ENCODE assay signal across 22 cellular contexts in the genomic region with DNA sequence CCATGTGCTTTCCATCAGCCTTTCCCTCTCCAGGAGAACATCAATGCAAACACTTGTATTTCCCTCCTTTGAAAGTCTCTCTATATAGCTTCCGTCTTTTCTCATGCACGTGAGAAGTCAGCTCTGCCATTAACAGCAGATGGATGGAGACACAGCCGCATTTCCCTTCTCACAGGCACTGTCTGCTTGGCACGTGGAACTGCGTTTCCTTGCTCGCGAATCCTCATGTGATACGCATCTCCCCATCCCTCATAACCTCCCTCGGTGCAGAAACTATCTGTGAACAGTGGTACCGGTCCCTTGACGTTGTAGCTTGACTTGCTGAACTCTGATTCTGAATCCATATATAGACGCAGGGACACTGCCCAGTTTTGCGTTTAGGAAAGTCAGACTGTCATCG.
DNase-seq lines count a peak whose midpoint lies in the region; ATAC-seq, FAIRE-seq and TF ChIP-seq lines count a peak whose summit lies in the region.
"Had no signal": no experiment of that assay in that cellular context is flagged by ENCODE, and none has a peak within 500 bp of the region (broad histone marks: within the 10 kb centered on the region; RNA-seq: fewer than 3 reads in every experiment).

No MANE protein-coding gene starts in this region.

- POLR2A ChIA-PET in activated CD8-positive, alpha-beta T cell treated with anti-CD3 and anti-CD28 coated beads, Interleukin-2, amount 10 ng/mL, durations not matched to agents 7 days and 5 days (lab: Charles Lee): no interaction called here

- CTCF ChIA-PET in activated CD8-positive, alpha-beta T cell treated with anti-CD3 and anti-CD28 coated beads, Interleukin-2, amount 10 ng/mL, durations not matched to agents 7 days and 5 days (lab: Charles Lee): no interaction called here

- no peak overlapping the region for H3K27ac ChIP-seq in neural cell (ENCODE audit: low read length)
- H3K27ac ChIP-seq: 22Rv1, BLaER1 had no signal

- H3K4me2 ChIP-seq in neural cell (ENCODE audit: low read length): no peak overlapping the region
- H3K4me2 ChIP-seq: BLaER1 had no signal

- FAIRE-seq in bronchial epithelial cell (lab: Jason Lieb, UNC): peak; percentile 43
- FAIRE-seq: A204.1, D721Med, GM12891, H54 had no signal

- no peak overlapping the region for H3K9ac ChIP-seq in neural cell (ENCODE audit: low read length)
- H3K9ac ChIP-seq: BLaER1 had no signal

- H3F3A ChIP-seq in neural cell (ENCODE audit: insufficient read depth, low read length, poor library complexity, severe bottlenecking): peaks cover 3% of the 10 kb centered on the region

- H3K36me3 Mint-ChIP-seq in activated CD8-positive, alpha-beta T cell treated with anti-CD3 and anti-CD28 coated beads, Interleukin-2, amount 10 ng/mL, durations not matched to agents 7 days and 5 days (ENCODE audit: low read depth): no peaks in the 10 kb centered on the region
- H3K36me3 Mint-ChIP-seq: CD4-positive, CD25-positive, alpha-beta regulatory T cell; CD8-positive, alpha-beta T cell had no signal

- no peaks in the 10 kb centered on the region for H3K9me2 ChIP-seq in neural cell (ENCODE audit: insufficient read depth, low read length)

- H3K27me3 ChIP-seq in bronchial epithelial cell (ENCODE audit: control insufficient read depth, insufficient read depth, low read length) (no peaks in the 10 kb centered on the region), neural cell (ENCODE audit: insufficient read depth, low read depth, low read length) (no peaks in the 10 kb centered on the region)
- H3K27me3 ChIP-seq: BLaER1 had no signal

- no peak overlapping the region for H3K4me3 Mint-ChIP-seq in activated CD8-positive, alpha-beta T cell treated with anti-CD3 and anti-CD28 coated beads, Interleukin-2, amount 10 ng/mL, durations not matched to agents 7 days and 5 days
- H3K4me3 Mint-ChIP-seq: B cell; CD4-positive, CD25-positive, alpha-beta regulatory T cell; CD8-positive, alpha-beta T cell; HFFc6 had no signal

- no peak for TF ChIP-seq CTCF in bronchial epithelial cell (IDR thresholded peaks at IDR 0.05; ENCODE audit: insufficient read depth, low read length, severe bottlenecking)
- no peak for TF ChIP-seq CTCF in neural cell (IDR thresholded peaks at IDR 0.05; ENCODE audit: poor library complexity, severe bottlenecking)

- no peaks in the 10 kb centered on the region for H3K79me2 ChIP-seq in neural cell (replicated peaks; ENCODE audit: insufficient read depth, low read length)

- peaks cover 15% of the 10 kb centered on the region for H3K9me3 Mint-ChIP-seq in activated CD8-positive, alpha-beta T cell treated with anti-CD3 and anti-CD28 coated beads, Interleukin-2, amount 10 ng/mL, durations not matched to agents 7 days and 5 days (ENCODE audit: insufficient read depth)

- no peak for TF ChIP-seq EP300 in neural cell (conservative IDR thresholded peaks at IDR 0.05; ENCODE audit: poor library complexity, severe bottlenecking)

- H4K20me1 ChIP-seq in neural cell (ENCODE audit: insufficient read depth): no peaks in the 10 kb centered on the region
- H4K20me1 ChIP-seq: BLaER1 had no signal

- H3K36me3 ChIP-seq in bronchial epithelial cell (ENCODE audit: control insufficient read depth, insufficient read depth, low read length): no peaks in the 10 kb centered on the region
- H3K36me3 ChIP-seq in neural cell (ENCODE audit: insufficient read depth, low read length): no peaks in the 10 kb centered on the region
- H3K36me3 ChIP-seq: BLaER1, HAP-1 had no signal

- no peak for ATAC-seq in activated CD8-positive, alpha-beta T cell treated with anti-CD3 and anti-CD28 coated beads, Interleukin-2, amount 10 ng/mL, durations not matched to agents 7 days and 5 days
- ATAC-seq: CD8-positive, alpha-beta T cell had no signal

- H3K27ac Mint-ChIP-seq in activated CD8-positive, alpha-beta T cell treated with anti-CD3 and anti-CD28 coated beads, Interleukin-2, amount 10 ng/mL, durations not matched to agents 7 days and 5 days: no peak overlapping the region
- H3K27ac Mint-ChIP-seq: B cell; CD4-positive, CD25-positive, alpha-beta regulatory T cell; CD8-positive, alpha-beta T cell; HFFc6 had no signal

- H3K4me1 Mint-ChIP-seq in activated CD8-positive, alpha-beta T cell treated with anti-CD3 and anti-CD28 coated beads, Interleukin-2, amount 10 ng/mL, durations not matched to agents 7 days and 5 days (ENCODE audit: low read depth): no peaks in the 10 kb centered on the region
- H3K4me1 Mint-ChIP-seq: B cell had no signal

- H2AFZ ChIP-seq in neural cell (ENCODE audit: low read depth, low read length): no peak overlapping the region

- H3K27me3 Mint-ChIP-seq in activated CD8-positive, alpha-beta T cell treated with anti-CD3 and anti-CD28 coated beads, Interleukin-2, amount 10 ng/mL, durations not matched to agents 7 days and 5 days (ENCODE audit: low read depth): no peaks in the 10 kb centered on the region
- H3K27me3 Mint-ChIP-seq: B cell; CD4-positive, CD25-positive, alpha-beta regulatory T cell had no signal

- H3K4me3 ChIP-seq in bronchial epithelial cell (ENCODE audit: low read depth, low read length) (no peak overlapping the region), neural cell (ENCODE audit: low read length) (no peak overlapping the region)
- H3K4me3 ChIP-seq: BLaER1, HAP-1 had no signal

- DNase-seq in COLO829 (ENCODE audit: low spot score): peak; percentile 12
- DNase-seq in bronchial epithelial cell (ENCODE audit: low read depth): no peak
- DNase-seq in NCI-H748 treated with DMSO at 0.1 percent for 48 hours (lab: John Stamatoyannopoulos, UW): no peak
- no peak for DNase-seq in NCI-H526 treated with DMSO at 0.1 percent for 48 hours (lab: John Stamatoyannopoulos, UW)
- DNase-seq in activated CD8-positive, alpha-beta T cell treated with anti-CD3 and anti-CD28 coated beads, Interleukin-2, amount 10 ng/mL, durations not matched to agents 7 days and 5 days: no peak
- DNase-seq: CD4-positive, CD25-positive, alpha-beta regulatory T cell; CD8-positive, alpha-beta T cell; DMS 273 treated with DMSO at 0.1 percent for 48 hours; DMS79; EL; GF-D8; GOT3; HFFc6 had no signal

- H3K9me3 ChIP-seq in neural cell (ENCODE audit: low read length): no peaks in the 10 kb centered on the region
- H3K9me3 ChIP-seq: HAP-1 had no signal

- TF ChIP-seq RAD21 in neural cell (conservative IDR thresholded peaks at IDR 0.05): no peak

TF ChIP-seq in neural cell, 6 proteins besides CTCF, POLR2A, EP300 and RAD21:
- peak; percentile 30 for TF ChIP-seq POLR2AphosphoS5 (IDR thresholded peaks at IDR 0.05)
- TF ChIP-seq, protein P1, sequence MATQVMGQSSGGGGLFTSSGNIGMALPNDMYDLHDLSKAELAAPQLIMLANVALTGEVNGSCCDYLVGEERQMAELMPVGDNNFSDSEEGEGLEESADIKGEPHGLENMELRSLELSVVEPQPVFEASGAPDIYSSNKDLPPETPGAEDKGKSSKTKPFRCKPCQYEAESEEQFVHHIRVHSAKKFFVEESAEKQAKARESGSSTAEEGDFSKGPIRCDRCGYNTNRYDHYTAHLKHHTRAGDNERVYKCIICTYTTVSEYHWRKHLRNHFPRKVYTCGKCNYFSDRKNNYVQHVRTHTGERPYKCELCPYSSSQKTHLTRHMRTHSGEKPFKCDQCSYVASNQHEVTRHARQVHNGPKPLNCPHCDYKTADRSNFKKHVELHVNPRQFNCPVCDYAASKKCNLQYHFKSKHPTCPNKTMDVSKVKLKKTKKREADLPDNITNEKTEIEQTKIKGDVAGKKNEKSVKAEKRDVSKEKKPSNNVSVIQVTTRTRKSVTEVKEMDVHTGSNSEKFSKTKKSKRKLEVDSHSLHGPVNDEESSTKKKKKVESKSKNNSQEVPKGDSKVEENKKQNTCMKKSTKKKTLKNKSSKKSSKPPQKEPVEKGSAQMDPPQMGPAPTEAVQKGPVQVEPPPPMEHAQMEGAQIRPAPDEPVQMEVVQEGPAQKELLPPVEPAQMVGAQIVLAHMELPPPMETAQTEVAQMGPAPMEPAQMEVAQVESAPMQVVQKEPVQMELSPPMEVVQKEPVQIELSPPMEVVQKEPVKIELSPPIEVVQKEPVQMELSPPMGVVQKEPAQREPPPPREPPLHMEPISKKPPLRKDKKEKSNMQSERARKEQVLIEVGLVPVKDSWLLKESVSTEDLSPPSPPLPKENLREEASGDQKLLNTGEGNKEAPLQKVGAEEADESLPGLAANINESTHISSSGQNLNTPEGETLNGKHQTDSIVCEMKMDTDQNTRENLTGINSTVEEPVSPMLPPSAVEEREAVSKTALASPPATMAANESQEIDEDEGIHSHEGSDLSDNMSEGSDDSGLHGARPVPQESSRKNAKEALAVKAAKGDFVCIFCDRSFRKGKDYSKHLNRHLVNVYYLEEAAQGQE (IDR thresholded peaks at IDR 0.05; ENCODE audit: borderline replicate concordance): no peak
